8 cellular contexts compared by ENCODE assay signal in genomic region chr6:11232177-11232967, GRCh38. TPM values are rescaled to one million over a fixed set of nuclear protein-coding genes. Genes with fewer than 3 reads are reported as not detected.
DNase-seq lines count a peak whose midpoint lies in the region; ATAC-seq and TF ChIP-seq lines count a peak whose summit lies in the region.

TSS of gene NEDD9 (minus strand) at chr6:11232668. CDS start at chr6:11232515, 153 bp downstream.

- peak within 1 kb of the TSS; percentile 87 for H3K4me3 Mint-ChIP-seq in activated naive CD4-positive, alpha-beta T cell treated with anti-CD3 and anti-CD28 coated beads for 36 hours

- no peak for TF ChIP-seq EP300 in gastroesophageal sphincter (IDR thresholded peaks at IDR 0.05)

- H3K27ac ChIP-seq in gastroesophageal sphincter (peak within 1 kb of the TSS; percentile 48 to 89 (median 82)), neutrophil (peak within 1 kb of the TSS; percentile 85), substantia nigra (ENCODE audit: low read depth, low read length, poor library complexity, severe bottlenecking) (peak within 1 kb of the TSS; percentile 63)

- H3K27ac Mint-ChIP-seq in activated naive CD4-positive, alpha-beta T cell treated with anti-CD3 and anti-CD28 coated beads for 36 hours = peak within 1 kb of the TSS; percentile 97

- H3K27me3 Mint-ChIP-seq in activated naive CD4-positive, alpha-beta T cell treated with anti-CD3 and anti-CD28 coated beads for 36 hours (ENCODE audit: low read depth) = peaks cover 2% of the 10 kb centered on the region

- H3K27me3 ChIP-seq in gastroesophageal sphincter = no peaks in the 10 kb centered on the region
- no peaks in the 10 kb centered on the region for H3K27me3 ChIP-seq in neutrophil

- peak; percentile 97 for ATAC-seq in gastroesophageal sphincter

- peaks cover 49% of the 10 kb centered on the region for H3K4me1 Mint-ChIP-seq in activated naive CD4-positive, alpha-beta T cell treated with anti-CD3 and anti-CD28 coated beads for 36 hours (ENCODE audit: low read depth)

- intact Hi-C loops in activated naive CD4-positive, alpha-beta T cell treated with anti-CD3 and anti-CD28 coated beads for 36 hours (cut with micrococcal nuclease) = loop anchor here (1.0 to 5.0 kb wide), 16 partner anchors 8 to 778 kb away; partner anchors contain the start of gene TMEM170B

- CTCF ChIA-PET in activated naive CD4-positive, alpha-beta T cell treated with anti-CD3 and anti-CD28 coated beads for 36 hours (lab: Charles Lee) = interaction anchor here (1.1 to 2.5 kb wide), 3 partner anchors 183 to 264 kb away, joined by 4 to 11 read pairs (median 4); no protein-coding TSS in a partner anchor

- DNase-seq in GM03348 (ENCODE audit: low spot score) = peak; percentile 95
- DNase-seq in HFF-Myc (ENCODE audit: extremely low read depth, low read depth) = peak; percentile 78
- peak; percentile 97 for DNase-seq in NAMALWA (ENCODE audit: low spot score)
- peak; percentile 91 for DNase-seq in SK-N-DZ (ENCODE audit: low spot score)
- DNase-seq in activated naive CD4-positive, alpha-beta T cell treated with anti-CD3 and anti-CD28 coated beads for 36 hours = peak; percentile 98
- DNase-seq in substantia nigra (lab: John Stamatoyannopoulos, UW) = peak; percentile 23 to 97 (median 84)

- H3K36me3 ChIP-seq in gastroesophageal sphincter (no peaks in the 10 kb centered on the region), neutrophil (peaks cover 4% of the 10 kb centered on the region)

- TF ChIP-seq CTCF in HFF-Myc (IDR thresholded peaks at IDR 0.05; ENCODE audit: low read depth, low read length, missing control alignments) (no peak), gastroesophageal sphincter (IDR thresholded peaks at IDR 0.05) (no peak), neutrophil (IDR thresholded peaks at IDR 0.05) (peak; percentile 22)

- 0 to 1% methylated on average over 9 to 18 of the region's 31 CpGs for WGBS in gastroesophageal sphincter (ENCODE audit: low coverage in 1 of 2), 2 donors

- TF ChIP-seq POLR2A in gastroesophageal sphincter (IDR thresholded peaks at IDR 0.05) = peak; percentile 87 to 89

- H3K4me1 ChIP-seq in gastroesophageal sphincter (peaks cover 0 to 33% (median 0%) of the 10 kb centered on the region in 3 donors), neutrophil (ENCODE audit: control insufficient read depth in 1 of 2, insufficient read depth in 1 of 2, low read depth in 1 of 2, low read length in 1 of 2) (peaks cover 24 to 27% of the 10 kb centered on the region in 2 experiments)

- H3K9me3 Mint-ChIP-seq in activated naive CD4-positive, alpha-beta T cell treated with anti-CD3 and anti-CD28 coated beads for 36 hours = no peaks in the 10 kb centered on the region

- H3K36me3 Mint-ChIP-seq in activated naive CD4-positive, alpha-beta T cell treated with anti-CD3 and anti-CD28 coated beads for 36 hours (ENCODE audit: low read depth) = no peaks in the 10 kb centered on the region

- H3K4me3 ChIP-seq in HFF-Myc (replicated peaks; ENCODE audit: low read depth, low read length) = peak within 1 kb of the TSS; percentile 74
- H3K4me3 ChIP-seq in gastroesophageal sphincter = peak within 1 kb of the TSS; percentile 50 to 61
- peak within 1 kb of the TSS; percentile 49 to 64 for H3K4me3 ChIP-seq in neutrophil (ENCODE audit: low read depth in 1 of 2, low read length in 1 of 2)

- H3K9me3 ChIP-seq in gastroesophageal sphincter (no peaks in the 10 kb centered on the region), neutrophil (no peaks in the 10 kb centered on the region)

RNA-seq across cellular contexts. Expression of gene NEDD9, which starts in this region (rescaled TPM):
- 0.14 and 0.31 TPM in 2 replicates for polyA plus RNA-seq in SK-N-DZ (2014; cell fraction: cytosol; rRNA removed)
- 0.13 and 0.14 TPM in 2 replicates for polyA plus RNA-seq in SK-N-DZ (2014; cell fraction: nucleus; rRNA removed)
- total RNA-seq in activated naive CD4-positive, alpha-beta T cell treated with anti-CD3 and anti-CD28 coated beads for 36 hours = 10 to 100 TPM; 17.5 to 18.8 TPM
- total RNA-seq in gastroesophageal sphincter = 10 to 100 TPM; 13.1 to 42.7 (median 26.7) TPM

Comparison
In these comparisons a context has a peak if more than half of its experiments do, and no peak if none do; other contexts are left out.
1. Peak in every context shown above with its lines: DNase-seq, ATAC-seq, H3K4me3 ChIP-seq and H3K27ac ChIP-seq.